In the genomic region with DNA sequence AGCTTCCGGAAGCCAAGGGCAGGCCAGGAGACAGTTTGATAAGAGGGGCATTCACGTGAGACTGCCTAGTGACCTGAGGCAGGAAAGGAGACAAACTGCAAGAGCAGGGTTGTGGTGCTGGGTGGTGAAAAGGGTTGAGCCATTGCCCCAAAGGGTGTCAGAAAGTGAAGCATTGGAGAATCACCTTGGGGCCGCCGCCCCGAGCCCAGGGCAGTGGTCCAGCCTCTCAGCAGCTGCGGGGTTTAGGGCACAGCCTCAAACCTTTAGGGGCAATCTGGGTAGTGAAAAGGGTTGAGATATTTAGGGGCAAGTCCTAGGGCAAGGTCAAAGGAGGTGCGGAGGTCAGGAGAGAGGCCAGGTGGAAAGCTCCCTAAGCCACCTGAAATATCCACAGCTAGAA, we compare ENCODE assay signal across 26 cellular contexts. TPM values are rescaled to one million over a fixed set of nuclear protein-coding genes. Genes with fewer than 3 reads are reported as not detected.
DNase-seq lines count a peak whose midpoint lies in the region; ATAC-seq, FAIRE-seq and TF ChIP-seq lines count a peak whose summit lies in the region.
"Had no signal": no experiment of that assay in that cellular context is flagged by ENCODE, and none has a peak within 500 bp of the region (broad histone marks: within the 10 kb centered on the region; RNA-seq: fewer than 3 reads in every experiment).

No MANE protein-coding gene starts in this region.

- H2BK5ac ChIP-seq in IMR-90 (ENCODE audit: low read depth, low read length, poor library complexity, severe bottlenecking) = peak overlapping the region; percentile 7
- peak overlapping the region; percentile 80; the same call in 1 of the 2 replicates for H2BK5ac ChIP-seq in H1 (ENCODE audit: low read depth, low read length)
- no peak overlapping the region for H2BK5ac ChIP-seq in trophoblast cell (ENCODE audit: low read depth, low read length, poor library complexity)

- no peak overlapping the region for H4K12ac ChIP-seq in trophoblast cell (ENCODE audit: low read depth, low read length)

- H3K4ac ChIP-seq in IMR-90 (ENCODE audit: low read depth, low read length) = peak overlapping the region; percentile 85
- H3K4ac ChIP-seq in H1 (replicated peaks; ENCODE audit: insufficient read length, low read depth, low read length) = no peak overlapping the region
- no peak overlapping the region for H3K4ac ChIP-seq in trophoblast cell (ENCODE audit: low read depth, low read length)

- H3K9me3 ChIP-seq in BLaER1 = 0 out of 2 replicates have a peak, but pooled peaks cover 4% of the 10 kb centered on the region
- no peaks in the 10 kb centered on the region for H3K9me3 ChIP-seq in IMR-90 (ENCODE audit: control insufficient read depth, insufficient read depth, low read length)
- H3K9me3 ChIP-seq in H1 (ENCODE audit: insufficient read depth in 2 of 2, low read depth in 1 of 2, low read length in 1 of 2) = peaks cover 4 to 7% of the 10 kb centered on the region in 2 experiments; a peak in 2 of 4 replicates
- peaks cover 7% of the 10 kb centered on the region for H3K9me3 ChIP-seq in trophoblast cell (ENCODE audit: insufficient read depth, low read depth, low read length)

- DNase-seq in IMR-90 (no peak), H1 (ENCODE audit: low read depth in 1 of 2, low spot score in 2 of 2) (no peak), trophoblast cell (no peak), DMS153 treated with DMSO at 0.1 percent for 48 hours (lab: John Stamatoyannopoulos, UW; ENCODE audit: unreplicated experiment) (no peak)
- no peak for DNase-seq in stimulated activated CD4-positive, alpha-beta T cell treated with anti-CD3 and anti-CD28 coated beads, Interleukin-2, amount 100 ng/mL, for 48 hours
- DNase-seq: Calu3; CD4-positive, alpha-beta T cell; DMS153; NCI-H1105; NCI-H2029 treated with DMSO at 0.1 percent for 48 hours; NCI-H2171; NCI-H345; NCI-H524; NCI-H774; NK-92 treated with Interleukin-12 subunit alpha and Interleukin-12 subunit beta, amount 100 ng/mL, for 24 hours; SIG-M5 had no signal

- H2AK9ac ChIP-seq in IMR-90 (replicated peaks; ENCODE audit: low read depth, low read length, poor library complexity) = no peak overlapping the region

- H2AK5ac ChIP-seq in IMR-90 (ENCODE audit: low read depth, low read length) (peak overlapping the region; percentile 41; the same call in 1 of the 2 replicates), H1 (ENCODE audit: low read depth, low read length) (peak overlapping the region; percentile 99; the same call in 1 of the 2 replicates), trophoblast cell (ENCODE audit: low read length) (peak overlapping the region; percentile 62)

- dilution Hi-C loops in IMR-90 (cut with HindIII; ENCODE audit: low sequenced_read_pairs, unreplicated experiment) = no loop called here

- H3K56ac ChIP-seq in IMR-90 (ENCODE audit: extremely low read depth, insufficient read depth, low read length) = no peak overlapping the region
- no peak overlapping the region for H3K56ac ChIP-seq in H1 (replicated peaks; ENCODE audit: insufficient read length, low read depth, low read length)

- H3K23me2 ChIP-seq in H1 (ENCODE audit: low read depth, low read length) = no peaks in the 10 kb centered on the region; the same call in 1 of the 2 replicates

- peaks cover 0 to 13% of the 10 kb centered on the region in 2 experiments; a peak in 2 of 4 replicates for H3K79me1 ChIP-seq in IMR-90 (ENCODE audit: low read depth in 1 of 2, low read length in 2 of 2)
- H3K79me1 ChIP-seq in H1 (ENCODE audit: low read depth, low read length) = no peaks in the 10 kb centered on the region
- peaks cover 23% of the 10 kb centered on the region for H3K79me1 ChIP-seq in trophoblast cell (ENCODE audit: low read length)

- FAIRE-seq in H1 (lab: Jason Lieb, UNC) = no peak
- FAIRE-seq: G401.6, GM12892 had no signal

- H3K9me1 ChIP-seq in IMR-90 (ENCODE audit: insufficient read depth, low read length) = peaks cover 45% of the 10 kb centered on the region

- H3K27me3 ChIP-seq in BLaER1 (no peaks in the 10 kb centered on the region), IMR-90 (ENCODE audit: control insufficient read depth, insufficient read depth, low read length) (no peaks in the 10 kb centered on the region), H1 (replicated peaks in 1 of 4; ENCODE audit: control insufficient read depth in 3 of 4, extremely low read depth in 1 of 4, insufficient read depth in 3 of 4, low read length in 3 of 4) (no peaks in the 10 kb centered on the region; a peak in 1 of 7 replicates), trophoblast cell (ENCODE audit: insufficient read depth, low read length) (no peaks in the 10 kb centered on the region)

- H2AFZ ChIP-seq in IMR-90 (replicated peaks; ENCODE audit: low read length, poor library complexity) = no peak overlapping the region
- H2AFZ ChIP-seq in H1 (ENCODE audit: low read length) = no peak overlapping the region
- H2AFZ ChIP-seq in trophoblast cell (ENCODE audit: insufficient read depth, low read length, poor library complexity) = no peak overlapping the region
- H2AFZ ChIP-seq: GM23338 had no signal

- no peaks in the 10 kb centered on the region for H3K79me2 ChIP-seq in H1 (ENCODE audit: control insufficient read depth in 1 of 2, insufficient read depth in 2 of 2, low read length in 2 of 2)
- H3K79me2 ChIP-seq in trophoblast cell (ENCODE audit: control insufficient read depth, insufficient read depth, low read length, poor library complexity) = no peaks in the 10 kb centered on the region

- H3K4me3 ChIP-seq in BLaER1 = no peak overlapping the region
- no peak overlapping the region for H3K4me3 ChIP-seq in IMR-90 (ENCODE audit: insufficient read depth, low read depth, low read length)
- no peak overlapping the region for H3K4me3 ChIP-seq in H1 (ENCODE audit: extremely low read depth in 1 of 4, insufficient read depth in 2 of 4, low read depth in 3 of 4, low read length in 4 of 4)
- H3K4me3 ChIP-seq in trophoblast cell (ENCODE audit: low read depth, low read length) = no peak overlapping the region
- H3K4me3 ChIP-seq: GM23338 had no signal

- H3K14ac ChIP-seq in IMR-90 (replicated peaks; ENCODE audit: low read depth, low read length) = peak overlapping the region; percentile 43; the same call in 1 of the 2 replicates
- no peak overlapping the region for H3K14ac ChIP-seq in H1 (ENCODE audit: insufficient read length)
- H3K14ac ChIP-seq in trophoblast cell (ENCODE audit: low read length) = peak overlapping the region; percentile 15

- 0 out of 2 replicates have a peak overlapping the region, but pooled peaks have one; percentile 15 for H4K5ac ChIP-seq in IMR-90 (ENCODE audit: low read depth, low read length)
- no peak overlapping the region for H4K5ac ChIP-seq in H1 (ENCODE audit: insufficient read length, low read depth, low read length)

- no peak for ATAC-seq in IMR-90 (ENCODE audit: low read depth)
- no peak for ATAC-seq in GM21367 (IDR thresholded peaks at IDR 0.05; ENCODE audit: unreplicated experiment)
- no peak for ATAC-seq in GM21447 (IDR thresholded peaks at IDR 0.05; ENCODE audit: unreplicated experiment)
- ATAC-seq: GM23338, SK-N-SH treated with all-trans-retinoic acid at 6 μM for 48 hours had no signal

- H3K27ac ChIP-seq in BLaER1 (no peak overlapping the region; the same call in 1 of the 2 replicates), IMR-90 (ENCODE audit: insufficient read depth, low read length) (no peak overlapping the region), H1 (ENCODE audit: low read depth, low read length) (no peak overlapping the region), trophoblast cell (ENCODE audit: low read depth, low read length) (no peak overlapping the region)
- H3K27ac ChIP-seq: HL-60, KMS-11 had no signal

- POLR2A ChIA-PET in IMR-90 (lab: Charles Lee; ENCODE audit: unreplicated experiment) = no interaction called here
- POLR2A ChIA-PET in H1 (lab: Charles Lee; ENCODE audit: partially characterized antibody) = interaction anchor here (1.0 kb wide), 1 partner anchor 40 kb away, joined by 3 read pairs; no protein-coding TSS in a partner anchor

- peak overlapping the region; percentile 76; the same call in 2 of the 3 replicates for H2BK15ac ChIP-seq in IMR-90 (ENCODE audit: low read depth, low read length)
- peak overlapping the region; percentile 47; the same call in 1 of the 2 replicates for H2BK15ac ChIP-seq in H1 (ENCODE audit: low read length)

- peak overlapping the region; percentile 96 for H2BK12ac ChIP-seq in H1 (ENCODE audit: low read depth, low read length)
- peak overlapping the region; percentile 7 for H2BK12ac ChIP-seq in trophoblast cell (ENCODE audit: low read length)

- H3K23ac ChIP-seq in IMR-90 (ENCODE audit: low read depth, low read length) (no peak overlapping the region), H1 (ENCODE audit: insufficient read length) (no peak overlapping the region), trophoblast cell (ENCODE audit: low read length) (no peak overlapping the region)

- TF ChIP-seq EP300 in H1 (IDR thresholded peaks at IDR 0.05; ENCODE audit: borderline replicate concordance in 1 of 2, low read depth in 2 of 2, low read length in 2 of 2) = no peak

- H3K4me2 ChIP-seq in BLaER1 (0 out of 2 replicates have a peak overlapping the region, but pooled peaks have one; percentile 54), IMR-90 (ENCODE audit: low read depth, low read length) (no peak overlapping the region), H1 (ENCODE audit: insufficient read depth in 1 of 2, low read depth in 2 of 2, low read length in 2 of 2) (no peak overlapping the region), trophoblast cell (ENCODE audit: low read length) (no peak overlapping the region)
- H3K4me2 ChIP-seq: GM23338, KMS-11 had no signal

- peaks cover 36% of the 10 kb centered on the region for H3K4me1 ChIP-seq in BLaER1
- peaks cover 41% of the 10 kb centered on the region for H3K4me1 ChIP-seq in IMR-90 (ENCODE audit: control insufficient read depth, insufficient read depth, low read length)
- peaks cover 9 to 28% (median 11%) of the 10 kb centered on the region in 4 experiments for H3K4me1 ChIP-seq in H1 (replicated peaks in 1 of 4; ENCODE audit: control insufficient read depth in 3 of 4, insufficient read depth in 4 of 4, low read length in 3 of 4)
- peaks cover 28 to 43% of the 10 kb centered on the region in 2 experiments for H3K4me1 ChIP-seq in trophoblast cell (ENCODE audit: control insufficient read depth in 1 of 2, insufficient read depth in 2 of 2, low read length in 2 of 2)

- intact Hi-C loops in IMR-90 (cut with micrococcal nuclease) = loop anchor here (5.0 kb wide), 1 partner anchor 41 kb away; no protein-coding TSS in a partner anchor

- H2BK20ac ChIP-seq in IMR-90 (ENCODE audit: low read depth, low read length) (peak overlapping the region; percentile 56; the same call in 1 of the 2 replicates), H1 (ENCODE audit: low read length) (peak overlapping the region; percentile 96; the same call in 1 of the 2 replicates)

- no peak for TF ChIP-seq CTCF in IMR-90 (conservative IDR thresholded peaks at IDR 0.05; ENCODE audit: low read depth, low read length)
- TF ChIP-seq CTCF in H1 (IDR thresholded peaks at IDR 0.05; ENCODE audit: control extremely low read depth in 1 of 3, insufficient read depth in 1 of 3, low read depth in 1 of 3, low read length in 3 of 3) = no peak

- no peak overlapping the region for H4K8ac ChIP-seq in IMR-90 (ENCODE audit: low read depth in 2 of 2, low read length in 2 of 2)
- H4K8ac ChIP-seq in H1 (ENCODE audit: extremely low read depth, insufficient read depth, low read length) = no peak overlapping the region
- no peak overlapping the region for H4K8ac ChIP-seq in trophoblast cell (ENCODE audit: low read depth, low read length)

- H2BK120ac ChIP-seq in IMR-90 (ENCODE audit: low read depth, low read length) = peak overlapping the region; percentile 78
- peak overlapping the region; percentile 86 for H2BK120ac ChIP-seq in H1 (replicated peaks; ENCODE audit: low read depth, low read length)
- peak overlapping the region; percentile 18 for H2BK120ac ChIP-seq in trophoblast cell (ENCODE audit: insufficient read depth, low read length, poor library complexity)

- H3K36me3 ChIP-seq in BLaER1 (no peaks in the 10 kb centered on the region), IMR-90 (ENCODE audit: control insufficient read depth, insufficient read depth, low read length) (no peaks in the 10 kb centered on the region), H1 (ENCODE audit: control insufficient read depth in 2 of 4, insufficient read depth in 4 of 4, low read length in 3 of 4) (no peaks in the 10 kb centered on the region), trophoblast cell (ENCODE audit: control insufficient read depth in 1 of 2, insufficient read depth in 2 of 2, low read length in 2 of 2) (no peaks in the 10 kb centered on the region)

- WGBS in IMR-90 (ENCODE audit: extremely low coverage in 2 of 2, insufficient read length in 1 of 2), 2 experiments = 100% methylated on average over 4 of the region's 7 CpGs; no CpG with 5 or more reads in 1 of the 2 experiments
- 92% methylated on average over 7 of the region's 7 CpGs; no CpG with 5 or more reads in 1 of the 2 experiments for WGBS in H1 (ENCODE audit: extremely low coverage in 1 of 2, insufficient coverage in 1 of 2, insufficient read length in 1 of 2, insufficient replicate concordance in 2 of 2, low coverage in 1 of 2, low lambda C conversion rate in 2 of 2, missing lambda C conversion rate in 1 of 2), 2 experiments
- WGBS in trophoblast cell (ENCODE audit: extremely low coverage, insufficient coverage, insufficient read length) = no CpG with 5 or more reads among the region's 7 CpGs

- H3K9ac ChIP-seq in BLaER1 (no peak overlapping the region), IMR-90 (ENCODE audit: low read depth, low read length) (no peak overlapping the region), H1 (replicated peaks in 1 of 4; ENCODE audit: extremely low read depth in 1 of 4, low read depth in 3 of 4, low read length in 3 of 4) (no peak overlapping the region), trophoblast cell (ENCODE audit: low read length) (no peak overlapping the region)
- H3K9ac ChIP-seq: KMS-11 had no signal

- H4K91ac ChIP-seq in IMR-90 (ENCODE audit: insufficient read depth, low read depth, low read length) = peak overlapping the region; percentile 81
- no peak overlapping the region for H4K91ac ChIP-seq in H1 (replicated peaks; ENCODE audit: insufficient read length, low read length)
- H4K91ac ChIP-seq in trophoblast cell (ENCODE audit: low read depth, low read length) = peak overlapping the region; percentile 41

- no peak for TF ChIP-seq POLR2A in IMR-90 (IDR thresholded peaks at IDR 0.05; ENCODE audit: low read depth, low read length)
- TF ChIP-seq POLR2A in H1 (IDR thresholded peaks at IDR 0.05; ENCODE audit: control extremely low read depth in 1 of 2, low read depth in 2 of 2, low read length in 2 of 2) = no peak

- BruUV-seq in IMR-90 (replicated peaks; lab: Mats Ljungman, UMichigan) = no TSS peak

- no peak for TF ChIP-seq RAD21 in IMR-90 (IDR thresholded peaks at IDR 0.05; ENCODE audit: low read length)
- TF ChIP-seq RAD21 in H1 (IDR thresholded peaks at IDR 0.05 in 1 of 2, conservative IDR thresholded peaks at IDR 0.05 in 1 of 2; ENCODE audit: low read depth in 2 of 2, low read length in 2 of 2) = no peak

- H3K18ac ChIP-seq in IMR-90 (ENCODE audit: low read depth, low read length) (no peak overlapping the region), H1 (ENCODE audit: extremely low read depth, low read length) (no peak overlapping the region), trophoblast cell (ENCODE audit: low read length) (no peak overlapping the region)

- in situ Hi-C loops in IMR-90 (cut with MboI; ENCODE audit: low sequenced_read_pairs) = loop anchor here (25.0 kb wide), 1 partner anchor 91 kb away; no protein-coding TSS in a partner anchor

- H4K20me1 ChIP-seq in BLaER1 (no peaks in the 10 kb centered on the region), IMR-90 (ENCODE audit: insufficient read depth, low read length) (peaks cover 5% of the 10 kb centered on the region; the same call in 1 of the 2 replicates), H1 (replicated peaks in 1 of 2; ENCODE audit: control insufficient read depth in 1 of 2, insufficient read depth in 2 of 2, low read length in 2 of 2) (peaks cover 0 to 2% of the 10 kb centered on the region in 2 experiments)

- CTCF ChIA-PET in IMR-90 (lab: Yijun Ruan, JAX) = interaction anchor here (0.7 kb wide), 1 partner anchor 270 kb away, joined by 3 read pairs; no protein-coding TSS in a partner anchor
- CTCF ChIA-PET in H1 (lab: Charles Lee; ENCODE audit: partially characterized antibody) = interaction anchor here (0.7 to 1.5 kb wide), 4 partner anchors 9 to 74 kb away, joined by 3 to 5 read pairs (median 3); no protein-coding TSS in a partner anchor

RNA-seq across cellular contexts. Expression of gene ANKRD33B, which starts 10.4 kb away (rescaled TPM):
- 2.5 and 2.8 TPM in 2 replicates for total RNA-seq in IMR-90 (2012; rRNA removed)
- 3.3 and 3.8 TPM in 2 replicates for polyA plus RNA-seq in IMR-90 (2012; rRNA removed)
- 2.2 and 3.2 TPM in 2 replicates for polyA plus RNA-seq in IMR-90 (2012; cell fraction: cytosol; rRNA removed)
- 13.5 and 13.8 TPM in 2 replicates for polyA plus RNA-seq in IMR-90 (2012; cell fraction: nucleus; rRNA removed; ENCODE audit: low replicate concordance)
- 20.5 and 20.6 TPM in 2 replicates for total RNA-seq in H1 (2021; fragmentation: NEBNext Ultra II Directional; extraction: Animal tissue kit (Norgen Biotek cat#: 25700))
- polyA plus RNA-seq in H1 (2011; rRNA removed) = 6.9 and 7.1 TPM in 2 replicates
- polyA plus RNA-seq in H1 (2011; cell fraction: cytosol; rRNA removed) = 5.4 TPM
- 10.9 TPM for polyA plus RNA-seq in H1 (2011; cell fraction: nucleus; rRNA removed)
- 8.6 to 11.9 TPM (median 11.1 TPM) in 4 replicates for polyA plus RNA-seq in H1 (2012, experiment 1 of 2)
- 2.7 TPM for polyA plus RNA-seq in H1 (2012, experiment 2 of 2)
- polyA plus RNA-seq in H1 (2013, experiment 1 of 2) = 6.4 TPM
- polyA plus RNA-seq in H1 (2013, experiment 2 of 2) = 6.4 TPM
- 25.2 and 26.2 TPM in 2 replicates for polyA minus RNA-seq in H1 (2011; rRNA and poly(A)+ RNA removed)
- 16.0 TPM for polyA minus RNA-seq in H1 (2011; cell fraction: cytosol; rRNA and poly(A)+ RNA removed)
- polyA minus RNA-seq in H1 (2011; cell fraction: nucleus; rRNA and poly(A)+ RNA removed) = 15.9 TPM
- 11.4 and 11.6 TPM in 2 replicates for polyA plus RNA-seq in trophoblast cell (2013)
- total RNA-seq: HT-29 had no signal

Comparison
In these comparisons a context has a peak if more than half of its experiments do, and no peak if none do; other contexts are left out.
1. H2AK5ac ChIP-seq: peak in every context shown above with its lines; median percentile 99 in H1; 62 in trophoblast cell; 41 in IMR-90.
2. H2BK120ac ChIP-seq: peak in every context shown above with its lines; median percentile 86 in H1; 78 in IMR-90; 18 in trophoblast cell.